ENCODE assay signal across 16 cellular contexts in the genomic region with DNA sequence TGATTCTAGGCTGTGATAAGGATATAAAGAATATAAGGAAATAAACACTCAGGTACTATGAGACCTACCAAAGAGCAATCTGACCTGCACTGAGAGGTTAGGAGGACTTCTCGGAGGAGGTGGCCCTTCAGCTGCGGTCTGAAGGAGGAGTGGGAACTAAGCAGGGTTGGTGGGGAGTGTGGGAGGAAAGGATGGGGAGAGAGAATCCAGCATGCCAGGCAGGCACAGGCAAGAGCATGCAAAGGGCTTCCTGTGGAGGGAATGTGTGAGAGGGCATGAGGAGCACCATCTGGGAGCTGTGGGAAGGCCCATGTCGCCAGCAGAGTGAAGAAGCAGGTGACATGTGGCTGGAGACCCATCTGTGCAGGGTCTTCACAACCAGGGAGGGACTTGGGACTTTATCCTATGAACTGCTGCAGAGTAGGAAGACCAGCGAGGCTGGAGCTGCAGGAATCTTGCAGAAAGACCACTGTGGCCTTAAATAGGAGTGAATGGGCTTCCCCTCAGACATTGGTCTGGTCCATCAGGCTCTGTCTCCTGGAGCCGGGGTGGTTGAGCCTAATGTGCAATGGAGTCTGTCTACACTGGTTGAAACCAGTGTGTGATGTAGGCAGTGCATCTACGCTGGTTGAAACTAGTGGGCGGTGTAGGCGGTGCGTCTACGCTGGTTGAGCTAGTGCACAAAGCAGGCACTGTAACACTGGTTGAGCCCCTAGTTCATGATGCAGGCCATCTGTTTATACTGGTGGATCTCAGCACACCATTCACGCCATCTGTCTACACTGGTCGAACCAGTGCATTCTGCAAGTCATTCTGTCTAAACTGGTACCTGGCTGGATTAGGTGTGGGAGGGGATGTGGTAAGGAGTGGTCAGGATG. TPM values are rescaled to one million over a fixed set of nuclear protein-coding genes. Genes with fewer than 3 reads are reported as not detected.
"Had no signal": no experiment of that assay in that cellular context is flagged by ENCODE, and none has a peak within 500 bp of the region (broad histone marks: within the 10 kb centered on the region; RNA-seq: fewer than 3 reads in every experiment).

No MANE protein-coding gene starts in this region.

- ATAC-seq: gastrocnemius medialis; heart right ventricle; left colon; naive thymus-derived CD4-positive, alpha-beta T cell; stimulated activated naive CD8-positive, alpha-beta T cell treated with anti-CD3 and anti-CD28 coated beads, Interleukin-15, Interleukin-2, amounts not matched to agents 100 U/mL and 50 U/mL, for 24 hours had no signal

- H3K9me3 Mint-ChIP-seq: activated CD4-positive, alpha-beta T cell treated with anti-CD3 and anti-CD28 coated beads, Interleukin-2, amount 10 ng/mL, durations not matched to agents 7 days and 5 days; central memory CD8-positive, alpha-beta T cell had no signal

- H3K36me3 Mint-ChIP-seq: naive thymus-derived CD4-positive, alpha-beta T cell had no signal

- H3K4me1 Mint-ChIP-seq: activated CD4-positive, alpha-beta T cell treated with anti-CD3 and anti-CD28 coated beads, Interleukin-2, amount 10 ng/mL, durations not matched to agents 7 days and 5 days; central memory CD8-positive, alpha-beta T cell had no signal

- DNase-seq: activated CD4-positive, alpha-beta T cell treated with anti-CD3 and anti-CD28 coated beads, Interleukin-2, amount 10 ng/mL, durations not matched to agents 7 days and 5 days; activated naive CD4-positive, alpha-beta T cell; anterior cingulate cortex; brain microvascular endothelial cell; gastrocnemius medialis; heart right ventricle; left colon; lower lobe of right lung; naive thymus-derived CD4-positive, alpha-beta T cell; stimulated activated CD4-positive, alpha-beta T cell treated with anti-CD3 and anti-CD28 coated beads, Interleukin-15, amount 100 ng/mL, for 24 hours; stimulated activated CD4-positive, alpha-beta T cell treated with anti-CD3 and anti-CD28 coated beads, Interleukin-4, amount 100 ng/mL, for 1 hour; stimulated activated naive CD8-positive, alpha-beta T cell treated with anti-CD3 and anti-CD28 coated beads, Interleukin-15, Interleukin-2, amounts not matched to agents 100 U/mL and 50 U/mL, for 24 hours; transverse colon had no signal

- H3K27ac Mint-ChIP-seq: activated CD4-positive, alpha-beta T cell treated with anti-CD3 and anti-CD28 coated beads, Interleukin-2, amount 10 ng/mL, durations not matched to agents 7 days and 5 days; naive thymus-derived CD4-positive, alpha-beta T cell had no signal

- H3K4me3 Mint-ChIP-seq: activated CD4-positive, alpha-beta T cell treated with anti-CD3 and anti-CD28 coated beads, Interleukin-2, amount 10 ng/mL, durations not matched to agents 7 days and 5 days; central memory CD8-positive, alpha-beta T cell; naive thymus-derived CD4-positive, alpha-beta T cell had no signal

RNA-seq across cellular contexts. Expression of a gene that starts 6.4 kb away (rescaled TPM):
- total RNA-seq: activated CD4-positive, alpha-beta T cell treated with anti-CD3 and anti-CD28 coated beads, Interleukin-2, amount 10 ng/mL, durations not matched to agents 7 days and 5 days; epithelial cell of proximal tubule; left colon; lower lobe of right lung; naive thymus-derived CD4-positive, alpha-beta T cell; T-helper 2 cell treated with Interferon-gamma antibody and Interleukin-4, amounts not matched to agents 100 ng/mL and 5 ng/mL, for 36 hours; transverse colon had no signal
